Comparison of ENCODE assay signal across 1 cellular context in genomic region chr5:59040804-59041201, GRCh38.
TF ChIP-seq lines count a peak whose summit lies in the region.

No MANE protein-coding gene starts in this region.

TF ChIP-seq in WTC11, 78 proteins besides CTCF, POLR2A, EP300 and RAD21 (continued from another document):
- TF ChIP-seq ZNF121 (CRISPR knock-in tag; IDR thresholded peaks at IDR 0.05) (no peak), CREM (CRISPR knock-in tag; IDR thresholded peaks at IDR 0.05) (no peak)
TF ChIP-seq in WTC11: peak in this region for 0.
